8 cellular contexts compared by ENCODE assay signal in the genomic region with DNA sequence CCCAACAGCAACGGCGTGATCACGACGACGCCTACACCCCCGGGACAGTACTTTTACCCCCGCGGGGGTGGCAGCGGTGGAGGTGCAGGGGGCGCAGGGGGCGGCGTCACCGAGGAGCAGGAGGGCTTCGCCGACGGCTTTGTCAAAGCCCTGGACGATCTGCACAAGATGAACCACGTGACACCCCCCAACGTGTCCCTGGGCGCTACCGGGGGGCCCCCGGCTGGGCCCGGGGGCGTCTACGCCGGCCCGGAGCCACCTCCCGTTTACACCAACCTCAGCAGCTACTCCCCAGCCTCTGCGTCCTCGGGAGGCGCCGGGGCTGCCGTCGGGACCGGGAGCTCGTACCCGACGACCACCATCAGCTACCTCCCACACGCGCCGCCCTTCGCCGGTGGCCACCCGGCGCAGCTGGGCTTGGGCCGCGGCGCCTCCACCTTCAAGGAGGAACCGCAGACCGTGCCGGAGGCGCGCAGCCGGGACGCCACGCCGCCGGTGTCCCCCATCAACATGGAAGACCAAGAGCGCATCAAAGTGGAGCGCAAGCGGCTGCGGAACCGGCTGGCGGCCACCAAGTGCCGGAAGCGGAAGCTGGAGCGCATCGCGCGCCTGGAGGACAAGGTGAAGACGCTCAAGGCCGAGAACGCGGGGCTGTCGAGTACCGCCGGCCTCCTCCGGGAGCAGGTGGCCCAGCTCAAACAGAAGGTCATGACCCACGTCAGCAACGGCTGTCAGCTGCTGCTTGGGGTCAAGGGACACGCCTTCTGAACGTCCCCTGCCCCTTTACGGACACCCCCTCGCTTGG. TPM values are rescaled to one million over a fixed set of nuclear protein-coding genes. Genes with fewer than 3 reads are reported as not detected.
DNase-seq lines count a peak whose midpoint lies in the region; ATAC-seq and TF ChIP-seq lines count a peak whose summit lies in the region.

No MANE protein-coding gene starts in this region.

- peaks cover 43% of the 10 kb centered on the region for H3K4me1 ChIP-seq in CD8-positive, alpha-beta T cell (ENCODE audit: insufficient read depth, low read length)
- peaks cover 18% of the 10 kb centered on the region for H3K4me1 ChIP-seq in cardiac muscle cell (ENCODE audit: low read depth)
- H3K4me1 ChIP-seq in parathyroid adenoma: peaks cover 47% of the 10 kb centered on the region

- no peaks in the 10 kb centered on the region for H3K9me3 ChIP-seq in CD8-positive, alpha-beta T cell (ENCODE audit: low read length)
- H3K9me3 ChIP-seq in cardiac muscle cell (ENCODE audit: low read depth) (no peaks in the 10 kb centered on the region), parathyroid adenoma (ENCODE audit: control insufficient read depth, low read length) (no peaks in the 10 kb centered on the region)

- H3K27ac Mint-ChIP-seq in CD8-positive, alpha-beta T cell: peak overlapping the region; percentile 97

- peak overlapping the region; percentile 99 for H3K4me3 ChIP-seq in CD8-positive, alpha-beta T cell (ENCODE audit: low read depth, low read length)
- H3K4me3 ChIP-seq in cardiac muscle cell: peak overlapping the region; percentile 42
- H3K4me3 ChIP-seq in parathyroid adenoma (ENCODE audit: low read depth, low read length): peak overlapping the region; percentile 97

- H3K27me3 ChIP-seq in CD8-positive, alpha-beta T cell (ENCODE audit: insufficient read depth, low read length): no peaks in the 10 kb centered on the region
- H3K27me3 ChIP-seq in cardiac muscle cell (no peaks in the 10 kb centered on the region), parathyroid adenoma (ENCODE audit: control insufficient read depth, insufficient read depth, low read length) (no peaks in the 10 kb centered on the region)

- TF ChIP-seq CTCF in CD8-positive, alpha-beta T cell (IDR thresholded peaks at IDR 0.05): no peak
- TF ChIP-seq CTCF in cardiac muscle cell (IDR thresholded peaks at IDR 0.05; ENCODE audit: low read depth, low read length) (no peak), parathyroid adenoma (IDR thresholded peaks at IDR 0.05) (peak; percentile 7)

- H3K79me2 ChIP-seq in parathyroid adenoma: peaks cover 8% of the 10 kb centered on the region

- H3K9ac ChIP-seq in parathyroid adenoma: peak overlapping the region; percentile 87

- CTCF ChIA-PET in CD8-positive, alpha-beta T cell (lab: Charles Lee): interaction anchor here (1.4 to 11.3 kb wide), 6 partner anchors 11 to 59 kb away, joined by 3 to 396 read pairs (median 13); a partner anchor contains a TSS

- no peak for ATAC-seq in CD8-positive, alpha-beta T cell
- ATAC-seq in GM21529 (IDR thresholded peaks at IDR 0.05; ENCODE audit: unreplicated experiment) (no peak), GM18909 (IDR thresholded peaks at IDR 0.05; ENCODE audit: poor library complexity, unreplicated experiment) (no peak)

- H3K36me3 ChIP-seq in CD8-positive, alpha-beta T cell (ENCODE audit: insufficient read depth, low read length): no peaks in the 10 kb centered on the region
- H3K36me3 ChIP-seq in cardiac muscle cell (no peaks in the 10 kb centered on the region), parathyroid adenoma (ENCODE audit: control insufficient read depth, insufficient read depth, low read length) (no peaks in the 10 kb centered on the region)

- POLR2A ChIA-PET in CD8-positive, alpha-beta T cell (lab: Charles Lee): interaction anchor here (0.6 to 9.7 kb wide), 24 partner anchors 9 to 1436 kb away, joined by 3 to 215 read pairs (median 4); a partner anchor contains a TSS

- intact Hi-C loops in CD8-positive, alpha-beta T cell (cut with DNase I, micrococcal nuclease): loop anchor here (2.0 to 5.0 kb wide), 4 partner anchors 110 to 1590 kb away; a partner anchor contains a TSS

- H3K4me3 Mint-ChIP-seq in CD8-positive, alpha-beta T cell: peak overlapping the region; percentile 93

- H2AFZ ChIP-seq in parathyroid adenoma: no peak overlapping the region

- peak; percentile 48 to 86 (median 68) for DNase-seq in CD8-positive, alpha-beta T cell
- DNase-seq in HuH-7.5 (ENCODE audit: low spot score) (peak; percentile 65), SHP77 (lab: John Stamatoyannopoulos, UW) (peak; percentile 49 to 76), cardiac muscle cell (ENCODE audit: low read depth in 1 of 2, low spot score in 1 of 2) (peak; percentile 67 to 74)
- peak; percentile 80 for DNase-seq in activated naive CD4-positive, alpha-beta T cell treated with anti-CD3 and anti-CD28 coated beads, Interleukin-2, amount 50 U/mL, for 16 hours

- peaks cover 46% of the 10 kb centered on the region for H3K4me1 Mint-ChIP-seq in CD8-positive, alpha-beta T cell (ENCODE audit: low read depth)

- H3K9me3 Mint-ChIP-seq in CD8-positive, alpha-beta T cell: no peaks in the 10 kb centered on the region

- H3K36me3 Mint-ChIP-seq in CD8-positive, alpha-beta T cell: peaks cover 14% of the 10 kb centered on the region

- peak overlapping the region; percentile 100 for H3K27ac ChIP-seq in CD8-positive, alpha-beta T cell (ENCODE audit: low read depth, low read length)
- H3K27ac ChIP-seq in cardiac muscle cell (peak overlapping the region; percentile 82), parathyroid adenoma (peak overlapping the region; percentile 100)

- H3K27me3 Mint-ChIP-seq in CD8-positive, alpha-beta T cell (ENCODE audit: low read depth): no peaks in the 10 kb centered on the region

- H3K4me2 ChIP-seq in parathyroid adenoma (ENCODE audit: low read length): peak overlapping the region; percentile 87

RNA-seq across cellular contexts. Expression of a gene that starts 1.0 kb away (rescaled TPM):
- total RNA-seq in CD8-positive, alpha-beta T cell: 1,000 to 10,000 TPM; 2,704 to 2,791 TPM
- total RNA-seq in cardiac muscle cell: 57.6 and 103 TPM in 2 replicates
- polyA plus RNA-seq in cardiac muscle cell: 37.2 and 48.3 TPM in 2 replicates

RNA-seq across cellular contexts. Expression of a gene that starts 9.3 kb away (rescaled TPM):
- total RNA-seq in CD8-positive, alpha-beta T cell: 10 to 100 TPM; 57.5 to 59.1 TPM
- total RNA-seq in cardiac muscle cell: 1,316 and 1,694 TPM in 2 replicates
- polyA plus RNA-seq in cardiac muscle cell: 1,469 and 1,719 TPM in 2 replicates

RNA-seq across cellular contexts. Expression of a gene that starts 9.6 kb away (rescaled TPM):
- under 1 TPM in 1 of 2 experiments, not detected in 1; 0.79 TPM for total RNA-seq in CD8-positive, alpha-beta T cell
- total RNA-seq in cardiac muscle cell: 0.63 TPM in 1 of 2 replicates, not detected in the other
- 15.0 and 19.0 TPM in 2 replicates for polyA plus RNA-seq in cardiac muscle cell

RNA-seq across cellular contexts. Expression of a gene that starts 14.1 kb away (rescaled TPM):
- 1 to 10 TPM; 1.3 to 2.2 TPM for total RNA-seq in CD8-positive, alpha-beta T cell
- 20.4 and 29.0 TPM in 2 replicates for total RNA-seq in cardiac muscle cell
- 40.4 and 57.3 TPM in 2 replicates for polyA plus RNA-seq in cardiac muscle cell

RNA-seq across cellular contexts. Expression of a gene that starts 16.9 kb away (rescaled TPM):
- total RNA-seq in CD8-positive, alpha-beta T cell: 10 to 100 TPM; 13.2 to 13.6 TPM
- total RNA-seq in cardiac muscle cell: 28.5 and 54.4 TPM in 2 replicates
- polyA plus RNA-seq in cardiac muscle cell: 31.1 and 41.6 TPM in 2 replicates

Comparison
In these comparisons a context has a peak if more than half of its experiments do, and no peak if none do; other contexts are left out.
1. H3K4me3 ChIP-seq: peak in every context shown above with its lines; median percentile 99 in CD8-positive, alpha-beta T cell; 97 in parathyroid adenoma; 42 in cardiac muscle cell.
2. RNA of a gene that starts 1.0 kb away (total RNA-seq): 2,704 to 2,791 TPM in CD8-positive, alpha-beta T cell; 57.6 to 103 TPM in cardiac muscle cell; every median in the first group is over 10 times any median in the second.
3. RNA of a gene that starts 9.3 kb away (total RNA-seq): 1,316 to 1,694 TPM in cardiac muscle cell; 57.5 to 59.1 TPM in CD8-positive, alpha-beta T cell; every median in the first group is over 10 times any median in the second.
4. Peak in every context shown above with its lines, with median percentiles within 50 percentile points of each other: DNase-seq and H3K27ac ChIP-seq.